ENCODE assay signal across 1 cellular context in the genomic region with DNA sequence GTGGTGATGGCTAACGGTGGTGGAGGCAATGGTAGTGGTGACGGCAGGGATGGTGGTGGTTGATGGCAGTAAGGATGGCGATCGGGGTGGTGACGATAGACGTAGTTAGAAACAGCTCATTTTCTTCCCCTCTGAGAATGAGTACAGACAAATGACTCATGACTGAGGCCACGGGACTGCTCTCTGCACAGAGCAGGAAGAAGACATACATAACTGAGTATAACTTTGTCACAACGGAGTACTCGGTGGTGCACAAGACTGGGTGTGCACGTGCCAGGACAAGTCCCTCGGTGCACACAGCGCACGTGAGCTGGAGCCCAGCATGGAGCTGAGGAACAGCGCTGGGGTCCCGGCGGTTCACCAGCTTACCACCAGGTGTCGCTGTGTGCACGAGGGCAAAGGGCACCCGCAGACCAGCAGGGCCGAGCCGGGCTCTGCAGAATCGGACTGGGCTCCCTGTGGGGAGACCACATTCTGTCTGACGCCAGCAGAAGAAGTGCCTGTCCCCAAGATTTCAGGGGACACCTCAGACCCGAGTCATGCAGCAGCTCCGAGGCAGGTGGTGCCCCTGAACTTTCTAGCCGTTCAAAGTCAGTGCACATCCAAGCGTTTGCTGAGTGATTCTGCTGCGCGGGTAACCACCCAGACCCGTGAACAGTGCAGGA.
A peak's percentile ranks its signal among the peaks of the same experiment; 100 is the strongest.
TF ChIP-seq lines count a peak whose summit lies in the region.

No MANE protein-coding gene starts in this region.

TF ChIP-seq in K562, 482 proteins besides CTCF, POLR2A, EP300 and RAD21 (continued from another document):
- TF ChIP-seq, protein P1, sequence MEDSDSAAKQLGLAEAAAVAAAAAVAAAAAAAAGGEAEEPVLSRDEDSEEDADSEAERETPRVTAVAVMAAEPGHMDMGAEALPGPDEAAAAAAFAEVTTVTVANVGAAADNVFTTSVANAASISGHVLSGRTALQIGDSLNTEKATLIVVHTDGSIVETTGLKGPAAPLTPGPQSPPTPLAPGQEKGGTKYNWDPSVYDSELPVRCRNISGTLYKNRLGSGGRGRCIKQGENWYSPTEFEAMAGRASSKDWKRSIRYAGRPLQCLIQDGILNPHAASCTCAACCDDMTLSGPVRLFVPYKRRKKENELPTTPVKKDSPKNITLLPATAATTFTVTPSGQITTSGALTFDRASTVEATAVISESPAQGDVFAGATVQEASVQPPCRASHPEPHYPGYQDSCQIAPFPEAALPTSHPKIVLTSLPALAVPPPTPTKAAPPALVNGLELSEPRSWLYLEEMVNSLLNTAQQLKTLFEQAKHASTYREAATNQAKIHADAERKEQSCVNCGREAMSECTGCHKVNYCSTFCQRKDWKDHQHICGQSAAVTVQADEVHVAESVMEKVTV (CRISPR knock-in tag; IDR thresholded peaks at IDR 0.05), result 0 out of 2 replicates have a peak, but pooled peaks have one; percentile 14
- TF ChIP-seq, protein P2, sequence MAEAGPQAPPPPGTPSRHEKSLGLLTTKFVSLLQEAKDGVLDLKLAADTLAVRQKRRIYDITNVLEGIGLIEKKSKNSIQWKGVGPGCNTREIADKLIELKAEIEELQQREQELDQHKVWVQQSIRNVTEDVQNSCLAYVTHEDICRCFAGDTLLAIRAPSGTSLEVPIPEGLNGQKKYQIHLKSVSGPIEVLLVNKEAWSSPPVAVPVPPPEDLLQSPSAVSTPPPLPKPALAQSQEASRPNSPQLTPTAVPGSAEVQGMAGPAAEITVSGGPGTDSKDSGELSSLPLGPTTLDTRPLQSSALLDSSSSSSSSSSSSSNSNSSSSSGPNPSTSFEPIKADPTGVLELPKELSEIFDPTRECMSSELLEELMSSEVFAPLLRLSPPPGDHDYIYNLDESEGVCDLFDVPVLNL (CRISPR knock-in tag; IDR thresholded peaks at IDR 0.05; ENCODE audit: low read depth), result 0 out of 2 replicates have a peak, but pooled peaks have one; percentile 36
- TF ChIP-seq HLTF (IDR thresholded peaks at IDR 0.05) (no peak), RB1 (IDR thresholded peaks at IDR 0.05; ENCODE audit: low read depth) (peak; percentile 47; the same call in 1 of the 2 replicates), POLR3A (IDR thresholded peaks at IDR 0.05; ENCODE audit: borderline replicate concordance, extremely low read depth, insufficient read depth, insufficient read length) (no peak), MAZ (CRISPR knock-in tag; conservative IDR thresholded peaks at IDR 0.05 in 1 of 2, IDR thresholded peaks at IDR 0.05 in 1 of 2) (peak in 1 of 2 experiments; percentile 23; a peak in 1 of 4 replicates), BHLHE40 (IDR thresholded peaks at IDR 0.05; ENCODE audit: low read length) (peak; percentile 98), NR2F6 (CRISPR knock-in tag; IDR thresholded peaks at IDR 0.05) (peak; percentile 94), ZNF766 (CRISPR knock-in tag; conservative IDR thresholded peaks at IDR 0.05) (no peak), SETDB1 (IDR thresholded peaks at IDR 0.05; ENCODE audit: low read length) (no peak), JUND (IDR thresholded peaks at IDR 0.05; ENCODE audit: borderline replicate concordance, low read depth, low read length) (0 out of 2 replicates have a peak, but pooled peaks have one; percentile 2), JUND (tag; IDR thresholded peaks at IDR 0.05; ENCODE audit: borderline replicate concordance, low read depth, low read length) (no peak), TEAD1 (CRISPR knock-in tag; IDR thresholded peaks at IDR 0.05) (peak in 1 of 2 experiments; percentile 41; a peak in 1 of 4 replicates), STAG1 (CRISPR knock-in tag; IDR thresholded peaks at IDR 0.05; ENCODE audit: borderline replicate concordance) (peak; percentile 48; the same call in 1 of the 2 replicates), NR2C1 (IDR thresholded peaks at IDR 0.05) (peak; percentile 77), NR2C1 (tag; IDR thresholded peaks at IDR 0.05) (peak; percentile 85), LEF1 (IDR thresholded peaks at IDR 0.05) (peak; percentile 42; the same call in 1 of the 2 replicates), SMARCB1 (IDR thresholded peaks at IDR 0.05; ENCODE audit: insufficient read length, low read depth) (no peak), L3MBTL2 (IDR thresholded peaks at IDR 0.05) (peak; percentile 59), ATF7 (IDR thresholded peaks at IDR 0.05) (no peak), NCOA4 (IDR thresholded peaks at IDR 0.05; ENCODE audit: partially characterized antibody) (no peak), NR2C2 (CRISPR knock-in tag; IDR thresholded peaks at IDR 0.05) (peak; percentile 90), NR2C2 (tag; IDR thresholded peaks at IDR 0.05) (peak; percentile 90)
- TF ChIP-seq, protein P3, sequence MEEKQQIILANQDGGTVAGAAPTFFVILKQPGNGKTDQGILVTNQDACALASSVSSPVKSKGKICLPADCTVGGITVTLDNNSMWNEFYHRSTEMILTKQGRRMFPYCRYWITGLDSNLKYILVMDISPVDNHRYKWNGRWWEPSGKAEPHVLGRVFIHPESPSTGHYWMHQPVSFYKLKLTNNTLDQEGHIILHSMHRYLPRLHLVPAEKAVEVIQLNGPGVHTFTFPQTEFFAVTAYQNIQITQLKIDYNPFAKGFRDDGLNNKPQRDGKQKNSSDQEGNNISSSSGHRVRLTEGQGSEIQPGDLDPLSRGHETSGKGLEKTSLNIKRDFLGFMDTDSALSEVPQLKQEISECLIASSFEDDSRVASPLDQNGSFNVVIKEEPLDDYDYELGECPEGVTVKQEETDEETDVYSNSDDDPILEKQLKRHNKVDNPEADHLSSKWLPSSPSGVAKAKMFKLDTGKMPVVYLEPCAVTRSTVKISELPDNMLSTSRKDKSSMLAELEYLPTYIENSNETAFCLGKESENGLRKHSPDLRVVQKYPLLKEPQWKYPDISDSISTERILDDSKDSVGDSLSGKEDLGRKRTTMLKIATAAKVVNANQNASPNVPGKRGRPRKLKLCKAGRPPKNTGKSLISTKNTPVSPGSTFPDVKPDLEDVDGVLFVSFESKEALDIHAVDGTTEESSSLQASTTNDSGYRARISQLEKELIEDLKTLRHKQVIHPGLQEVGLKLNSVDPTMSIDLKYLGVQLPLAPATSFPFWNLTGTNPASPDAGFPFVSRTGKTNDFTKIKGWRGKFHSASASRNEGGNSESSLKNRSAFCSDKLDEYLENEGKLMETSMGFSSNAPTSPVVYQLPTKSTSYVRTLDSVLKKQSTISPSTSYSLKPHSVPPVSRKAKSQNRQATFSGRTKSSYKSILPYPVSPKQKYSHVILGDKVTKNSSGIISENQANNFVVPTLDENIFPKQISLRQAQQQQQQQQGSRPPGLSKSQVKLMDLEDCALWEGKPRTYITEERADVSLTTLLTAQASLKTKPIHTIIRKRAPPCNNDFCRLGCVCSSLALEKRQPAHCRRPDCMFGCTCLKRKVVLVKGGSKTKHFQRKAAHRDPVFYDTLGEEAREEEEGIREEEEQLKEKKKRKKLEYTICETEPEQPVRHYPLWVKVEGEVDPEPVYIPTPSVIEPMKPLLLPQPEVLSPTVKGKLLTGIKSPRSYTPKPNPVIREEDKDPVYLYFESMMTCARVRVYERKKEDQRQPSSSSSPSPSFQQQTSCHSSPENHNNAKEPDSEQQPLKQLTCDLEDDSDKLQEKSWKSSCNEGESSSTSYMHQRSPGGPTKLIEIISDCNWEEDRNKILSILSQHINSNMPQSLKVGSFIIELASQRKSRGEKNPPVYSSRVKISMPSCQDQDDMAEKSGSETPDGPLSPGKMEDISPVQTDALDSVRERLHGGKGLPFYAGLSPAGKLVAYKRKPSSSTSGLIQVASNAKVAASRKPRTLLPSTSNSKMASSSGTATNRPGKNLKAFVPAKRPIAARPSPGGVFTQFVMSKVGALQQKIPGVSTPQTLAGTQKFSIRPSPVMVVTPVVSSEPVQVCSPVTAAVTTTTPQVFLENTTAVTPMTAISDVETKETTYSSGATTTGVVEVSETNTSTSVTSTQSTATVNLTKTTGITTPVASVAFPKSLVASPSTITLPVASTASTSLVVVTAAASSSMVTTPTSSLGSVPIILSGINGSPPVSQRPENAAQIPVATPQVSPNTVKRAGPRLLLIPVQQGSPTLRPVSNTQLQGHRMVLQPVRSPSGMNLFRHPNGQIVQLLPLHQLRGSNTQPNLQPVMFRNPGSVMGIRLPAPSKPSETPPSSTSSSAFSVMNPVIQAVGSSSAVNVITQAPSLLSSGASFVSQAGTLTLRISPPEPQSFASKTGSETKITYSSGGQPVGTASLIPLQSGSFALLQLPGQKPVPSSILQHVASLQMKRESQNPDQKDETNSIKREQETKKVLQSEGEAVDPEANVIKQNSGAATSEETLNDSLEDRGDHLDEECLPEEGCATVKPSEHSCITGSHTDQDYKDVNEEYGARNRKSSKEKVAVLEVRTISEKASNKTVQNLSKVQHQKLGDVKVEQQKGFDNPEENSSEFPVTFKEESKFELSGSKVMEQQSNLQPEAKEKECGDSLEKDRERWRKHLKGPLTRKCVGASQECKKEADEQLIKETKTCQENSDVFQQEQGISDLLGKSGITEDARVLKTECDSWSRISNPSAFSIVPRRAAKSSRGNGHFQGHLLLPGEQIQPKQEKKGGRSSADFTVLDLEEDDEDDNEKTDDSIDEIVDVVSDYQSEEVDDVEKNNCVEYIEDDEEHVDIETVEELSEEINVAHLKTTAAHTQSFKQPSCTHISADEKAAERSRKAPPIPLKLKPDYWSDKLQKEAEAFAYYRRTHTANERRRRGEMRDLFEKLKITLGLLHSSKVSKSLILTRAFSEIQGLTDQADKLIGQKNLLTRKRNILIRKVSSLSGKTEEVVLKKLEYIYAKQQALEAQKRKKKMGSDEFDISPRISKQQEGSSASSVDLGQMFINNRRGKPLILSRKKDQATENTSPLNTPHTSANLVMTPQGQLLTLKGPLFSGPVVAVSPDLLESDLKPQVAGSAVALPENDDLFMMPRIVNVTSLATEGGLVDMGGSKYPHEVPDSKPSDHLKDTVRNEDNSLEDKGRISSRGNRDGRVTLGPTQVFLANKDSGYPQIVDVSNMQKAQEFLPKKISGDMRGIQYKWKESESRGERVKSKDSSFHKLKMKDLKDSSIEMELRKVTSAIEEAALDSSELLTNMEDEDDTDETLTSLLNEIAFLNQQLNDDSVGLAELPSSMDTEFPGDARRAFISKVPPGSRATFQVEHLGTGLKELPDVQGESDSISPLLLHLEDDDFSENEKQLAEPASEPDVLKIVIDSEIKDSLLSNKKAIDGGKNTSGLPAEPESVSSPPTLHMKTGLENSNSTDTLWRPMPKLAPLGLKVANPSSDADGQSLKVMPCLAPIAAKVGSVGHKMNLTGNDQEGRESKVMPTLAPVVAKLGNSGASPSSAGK (IDR thresholded peaks at IDR 0.05), result 0 out of 2 replicates have a peak, but pooled peaks have one; percentile 32
- TF ChIP-seq, protein P4, sequence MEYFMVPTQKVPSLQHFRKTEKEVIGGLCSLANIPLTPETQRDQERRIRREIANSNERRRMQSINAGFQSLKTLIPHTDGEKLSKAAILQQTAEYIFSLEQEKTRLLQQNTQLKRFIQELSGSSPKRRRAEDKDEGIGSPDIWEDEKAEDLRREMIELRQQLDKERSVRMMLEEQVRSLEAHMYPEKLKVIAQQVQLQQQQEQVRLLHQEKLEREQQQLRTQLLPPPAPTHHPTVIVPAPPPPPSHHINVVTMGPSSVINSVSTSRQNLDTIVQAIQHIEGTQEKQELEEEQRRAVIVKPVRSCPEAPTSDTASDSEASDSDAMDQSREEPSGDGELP (CRISPR knock-in tag; IDR thresholded peaks at IDR 0.05; ENCODE audit: borderline replicate concordance), result peak; percentile 51; the same call in 1 of the 2 replicates
- TF ChIP-seq, protein P5, sequence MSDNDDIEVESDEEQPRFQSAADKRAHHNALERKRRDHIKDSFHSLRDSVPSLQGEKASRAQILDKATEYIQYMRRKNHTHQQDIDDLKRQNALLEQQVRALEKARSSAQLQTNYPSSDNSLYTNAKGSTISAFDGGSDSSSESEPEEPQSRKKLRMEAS (CRISPR knock-in tag; IDR thresholded peaks at IDR 0.05), result peak; percentile 69
- TF ChIP-seq, protein P6, sequence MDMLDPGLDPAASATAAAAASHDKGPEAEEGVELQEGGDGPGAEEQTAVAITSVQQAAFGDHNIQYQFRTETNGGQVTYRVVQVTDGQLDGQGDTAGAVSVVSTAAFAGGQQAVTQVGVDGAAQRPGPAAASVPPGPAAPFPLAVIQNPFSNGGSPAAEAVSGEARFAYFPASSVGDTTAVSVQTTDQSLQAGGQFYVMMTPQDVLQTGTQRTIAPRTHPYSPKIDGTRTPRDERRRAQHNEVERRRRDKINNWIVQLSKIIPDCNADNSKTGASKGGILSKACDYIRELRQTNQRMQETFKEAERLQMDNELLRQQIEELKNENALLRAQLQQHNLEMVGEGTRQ (CRISPR knock-in tag; IDR thresholded peaks at IDR 0.05), result peak; percentile 30; the same call in 1 of the 2 replicates
- TF ChIP-seq, protein P7, sequence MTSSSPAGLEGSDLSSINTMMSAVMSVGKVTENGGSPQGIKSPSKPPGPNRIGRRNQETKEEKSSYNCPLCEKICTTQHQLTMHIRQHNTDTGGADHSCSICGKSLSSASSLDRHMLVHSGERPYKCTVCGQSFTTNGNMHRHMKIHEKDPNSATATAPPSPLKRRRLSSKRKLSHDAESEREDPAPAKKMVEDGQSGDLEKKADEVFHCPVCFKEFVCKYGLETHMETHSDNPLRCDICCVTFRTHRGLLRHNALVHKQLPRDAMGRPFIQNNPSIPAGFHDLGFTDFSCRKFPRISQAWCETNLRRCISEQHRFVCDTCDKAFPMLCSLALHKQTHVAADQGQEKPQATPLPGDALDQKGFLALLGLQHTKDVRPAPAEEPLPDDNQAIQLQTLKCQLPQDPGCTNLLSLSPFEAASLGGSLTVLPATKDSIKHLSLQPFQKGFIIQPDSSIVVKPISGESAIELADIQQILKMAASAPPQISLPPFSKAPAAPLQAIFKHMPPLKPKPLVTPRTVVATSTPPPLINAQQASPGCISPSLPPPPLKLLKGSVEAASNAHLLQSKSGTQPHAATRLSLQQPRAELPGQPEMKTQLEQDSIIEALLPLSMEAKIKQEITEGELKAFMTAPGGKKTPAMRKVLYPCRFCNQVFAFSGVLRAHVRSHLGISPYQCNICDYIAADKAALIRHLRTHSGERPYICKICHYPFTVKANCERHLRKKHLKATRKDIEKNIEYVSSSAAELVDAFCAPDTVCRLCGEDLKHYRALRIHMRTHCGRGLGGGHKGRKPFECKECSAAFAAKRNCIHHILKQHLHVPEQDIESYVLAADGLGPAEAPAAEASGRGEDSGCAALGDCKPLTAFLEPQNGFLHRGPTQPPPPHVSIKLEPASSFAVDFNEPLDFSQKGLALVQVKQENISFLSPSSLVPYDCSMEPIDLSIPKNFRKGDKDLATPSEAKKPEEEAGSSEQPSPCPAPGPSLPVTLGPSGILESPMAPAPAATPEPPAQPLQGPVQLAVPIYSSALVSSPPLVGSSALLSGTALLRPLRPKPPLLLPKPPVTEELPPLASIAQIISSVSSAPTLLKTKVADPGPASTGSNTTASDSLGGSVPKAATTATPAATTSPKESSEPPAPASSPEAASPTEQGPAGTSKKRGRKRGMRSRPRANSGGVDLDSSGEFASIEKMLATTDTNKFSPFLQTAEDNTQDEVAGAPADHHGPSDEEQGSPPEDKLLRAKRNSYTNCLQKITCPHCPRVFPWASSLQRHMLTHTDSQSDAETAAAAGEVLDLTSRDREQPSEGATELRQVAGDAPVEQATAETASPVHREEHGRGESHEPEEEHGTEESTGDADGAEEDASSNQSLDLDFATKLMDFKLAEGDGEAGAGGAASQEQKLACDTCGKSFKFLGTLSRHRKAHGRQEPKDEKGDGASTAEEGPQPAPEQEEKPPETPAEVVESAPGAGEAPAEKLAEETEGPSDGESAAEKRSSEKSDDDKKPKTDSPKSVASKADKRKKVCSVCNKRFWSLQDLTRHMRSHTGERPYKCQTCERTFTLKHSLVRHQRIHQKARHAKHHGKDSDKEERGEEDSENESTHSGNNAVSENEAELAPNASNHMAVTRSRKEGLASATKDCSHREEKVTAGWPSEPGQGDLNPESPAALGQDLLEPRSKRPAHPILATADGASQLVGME (CRISPR knock-in tag; IDR thresholded peaks at IDR 0.05), result 0 out of 2 replicates have a peak, but pooled peaks have one; percentile 38
